ENCODE assay signal across 1 cellular context in genomic region chr2:180980185-180980942, GRCh38.
TF ChIP-seq lines count a peak whose summit lies in the region.

TSS of gene UBE2E3 (plus strand) at chr2:180980605. CDS start at chr2:180982043, 1,438 bp downstream.

TF ChIP-seq in HepG2, 621 proteins besides CTCF, POLR2A, EP300 and RAD21 (continued from another document and continues in another):
- TF ChIP-seq ZBTB4 (CRISPR knock-in tag; IDR thresholded peaks at IDR 0.05; ENCODE audit: borderline replicate concordance): no peak
- no peak for TF ChIP-seq ZNF724P (CRISPR knock-in tag; IDR thresholded peaks at IDR 0.05; ENCODE audit: borderline replicate concordance)
- TF ChIP-seq FLYWCH1 (CRISPR knock-in tag; IDR thresholded peaks at IDR 0.05): no peak
- TF ChIP-seq CREM (IDR thresholded peaks at IDR 0.05): no peak
- no peak for TF ChIP-seq CREM (CRISPR knock-in tag; IDR thresholded peaks at IDR 0.05)
- TF ChIP-seq NFE2L2 (IDR thresholded peaks at IDR 0.05; ENCODE audit: low read length): no peak
- TF ChIP-seq ZNF563 (CRISPR knock-in tag; IDR thresholded peaks at IDR 0.05): peak; percentile 79; the same call in 1 of the 2 replicates
- TF ChIP-seq ZSCAN12 (CRISPR knock-in tag; IDR thresholded peaks at IDR 0.05): no peak
- TF ChIP-seq ZNF3 (CRISPR knock-in tag; IDR thresholded peaks at IDR 0.05): no peak
- TF ChIP-seq ZNF772 (CRISPR knock-in tag; IDR thresholded peaks at IDR 0.05): no peak; the same call in 1 of the 2 replicates
- TF ChIP-seq GATAD1 (CRISPR knock-in tag; IDR thresholded peaks at IDR 0.05): no peak
- TF ChIP-seq CSRNP1 (CRISPR knock-in tag; IDR thresholded peaks at IDR 0.05): peak; percentile 48; the same call in 1 of the 2 replicates
- no peak; the same call in 1 of the 2 replicates for TF ChIP-seq ZMYM3 (CRISPR knock-in tag; IDR thresholded peaks at IDR 0.05)
- TF ChIP-seq, protein P1, sequence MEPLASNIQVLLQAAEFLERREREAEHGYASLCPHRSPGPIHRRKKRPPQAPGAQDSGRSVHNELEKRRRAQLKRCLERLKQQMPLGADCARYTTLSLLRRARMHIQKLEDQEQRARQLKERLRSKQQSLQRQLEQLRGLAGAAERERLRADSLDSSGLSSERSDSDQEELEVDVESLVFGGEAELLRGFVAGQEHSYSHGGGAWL (CRISPR knock-in tag; IDR thresholded peaks at IDR 0.05): no peak
- TF ChIP-seq ZNF878 (CRISPR knock-in tag; IDR thresholded peaks at IDR 0.05): no peak
- TF ChIP-seq ZNF367 (CRISPR knock-in tag; IDR thresholded peaks at IDR 0.05; ENCODE audit: borderline replicate concordance): peak; percentile 64; the same call in 1 of the 2 replicates
- no peak; the same call in 2 of the 3 replicates for TF ChIP-seq MXI1 (IDR thresholded peaks at IDR 0.05; ENCODE audit: borderline replicate concordance, low read depth, low read length)
- no peak for TF ChIP-seq ZEB1 (IDR thresholded peaks at IDR 0.05; ENCODE audit: insufficient replicate concordance, low read depth)
- TF ChIP-seq, protein P2, sequence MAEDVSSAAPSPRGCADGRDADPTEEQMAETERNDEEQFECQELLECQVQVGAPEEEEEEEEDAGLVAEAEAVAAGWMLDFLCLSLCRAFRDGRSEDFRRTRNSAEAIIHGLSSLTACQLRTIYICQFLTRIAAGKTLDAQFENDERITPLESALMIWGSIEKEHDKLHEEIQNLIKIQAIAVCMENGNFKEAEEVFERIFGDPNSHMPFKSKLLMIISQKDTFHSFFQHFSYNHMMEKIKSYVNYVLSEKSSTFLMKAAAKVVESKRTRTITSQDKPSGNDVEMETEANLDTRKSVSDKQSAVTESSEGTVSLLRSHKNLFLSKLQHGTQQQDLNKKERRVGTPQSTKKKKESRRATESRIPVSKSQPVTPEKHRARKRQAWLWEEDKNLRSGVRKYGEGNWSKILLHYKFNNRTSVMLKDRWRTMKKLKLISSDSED (CRISPR knock-in tag; IDR thresholded peaks at IDR 0.05): no peak
- TF ChIP-seq BCL3 (CRISPR knock-in tag; IDR thresholded peaks at IDR 0.05): peak; percentile 78; the same call in 1 of the 2 replicates
- no peak for TF ChIP-seq DNMT1 (CRISPR knock-in tag; IDR thresholded peaks at IDR 0.05)
- TF ChIP-seq, protein P3, sequence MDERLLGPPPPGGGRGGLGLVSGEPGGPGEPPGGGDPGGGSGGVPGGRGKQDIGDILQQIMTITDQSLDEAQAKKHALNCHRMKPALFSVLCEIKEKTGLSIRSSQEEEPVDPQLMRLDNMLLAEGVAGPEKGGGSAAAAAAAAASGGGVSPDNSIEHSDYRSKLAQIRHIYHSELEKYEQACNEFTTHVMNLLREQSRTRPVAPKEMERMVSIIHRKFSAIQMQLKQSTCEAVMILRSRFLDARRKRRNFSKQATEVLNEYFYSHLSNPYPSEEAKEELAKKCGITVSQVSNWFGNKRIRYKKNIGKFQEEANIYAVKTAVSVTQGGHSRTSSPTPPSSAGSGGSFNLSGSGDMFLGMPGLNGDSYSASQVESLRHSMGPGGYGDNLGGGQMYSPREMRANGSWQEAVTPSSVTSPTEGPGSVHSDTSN (CRISPR knock-in tag; IDR thresholded peaks at IDR 0.05): no peak
- 0 out of 2 replicates have a peak, but pooled peaks have one; percentile 61 for TF ChIP-seq ZNF230 (CRISPR knock-in tag; IDR thresholded peaks at IDR 0.05)
- TF ChIP-seq, protein P4, sequence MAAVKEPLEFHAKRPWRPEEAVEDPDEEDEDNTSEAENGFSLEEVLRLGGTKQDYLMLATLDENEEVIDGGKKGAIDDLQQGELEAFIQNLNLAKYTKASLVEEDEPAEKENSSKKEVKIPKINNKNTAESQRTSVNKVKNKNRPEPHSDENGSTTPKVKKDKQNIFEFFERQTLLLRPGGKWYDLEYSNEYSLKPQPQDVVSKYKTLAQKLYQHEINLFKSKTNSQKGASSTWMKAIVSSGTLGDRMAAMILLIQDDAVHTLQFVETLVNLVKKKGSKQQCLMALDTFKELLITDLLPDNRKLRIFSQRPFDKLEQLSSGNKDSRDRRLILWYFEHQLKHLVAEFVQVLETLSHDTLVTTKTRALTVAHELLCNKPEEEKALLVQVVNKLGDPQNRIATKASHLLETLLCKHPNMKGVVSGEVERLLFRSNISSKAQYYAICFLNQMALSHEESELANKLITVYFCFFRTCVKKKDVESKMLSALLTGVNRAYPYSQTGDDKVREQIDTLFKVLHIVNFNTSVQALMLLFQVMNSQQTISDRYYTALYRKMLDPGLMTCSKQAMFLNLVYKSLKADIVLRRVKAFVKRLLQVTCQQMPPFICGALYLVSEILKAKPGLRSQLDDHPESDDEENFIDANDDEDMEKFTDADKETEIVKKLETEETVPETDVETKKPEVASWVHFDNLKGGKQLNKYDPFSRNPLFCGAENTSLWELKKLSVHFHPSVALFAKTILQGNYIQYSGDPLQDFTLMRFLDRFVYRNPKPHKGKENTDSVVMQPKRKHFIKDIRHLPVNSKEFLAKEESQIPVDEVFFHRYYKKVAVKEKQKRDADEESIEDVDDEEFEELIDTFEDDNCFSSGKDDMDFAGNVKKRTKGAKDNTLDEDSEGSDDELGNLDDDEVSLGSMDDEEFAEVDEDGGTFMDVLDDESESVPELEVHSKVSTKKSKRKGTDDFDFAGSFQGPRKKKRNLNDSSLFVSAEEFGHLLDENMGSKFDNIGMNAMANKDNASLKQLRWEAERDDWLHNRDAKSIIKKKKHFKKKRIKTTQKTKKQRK (IDR thresholded peaks at IDR 0.05; ENCODE audit: low read length): no peak
- TF ChIP-seq FOXA3 (CRISPR knock-in tag; IDR thresholded peaks at IDR 0.05): 0 out of 2 replicates have a peak, but pooled peaks have one; percentile 10
- TF ChIP-seq NR2C2 (CRISPR knock-in tag; IDR thresholded peaks at IDR 0.05; ENCODE audit: borderline replicate concordance): no peak
- no peak for TF ChIP-seq ZNF501 (CRISPR knock-in tag; IDR thresholded peaks at IDR 0.05)
- TF ChIP-seq AKAP8 (CRISPR knock-in tag; IDR thresholded peaks at IDR 0.05): no peak
- TF ChIP-seq ZNF503 (CRISPR knock-in tag; IDR thresholded peaks at IDR 0.05): no peak
- peak; percentile 73 for TF ChIP-seq ZNF142 (CRISPR knock-in tag; IDR thresholded peaks at IDR 0.05)
- no peak for TF ChIP-seq ZNF816 (CRISPR knock-in tag; IDR thresholded peaks at IDR 0.05; ENCODE audit: borderline replicate concordance)
- TF ChIP-seq ZNF12 (CRISPR knock-in tag; IDR thresholded peaks at IDR 0.05): no peak
- TF ChIP-seq SRSF1 (optimal IDR thresholded peaks at IDR 0.05; ENCODE audit: low read depth, low read length): no peak
- TF ChIP-seq ZNF431 (CRISPR knock-in tag; IDR thresholded peaks at IDR 0.05; ENCODE audit: borderline replicate concordance, low read depth): peak; percentile 45; the same call in 1 of the 2 replicates
- peak; percentile 12 to 84; a peak in 2 of 4 replicates for TF ChIP-seq HMGXB4 (CRISPR knock-in tag; IDR thresholded peaks at IDR 0.05; ENCODE audit: borderline replicate concordance in 1 of 2, low read depth in 1 of 2)
- TF ChIP-seq ZFP62 (CRISPR knock-in tag; IDR thresholded peaks at IDR 0.05): no peak
- TF ChIP-seq SOX5 (CRISPR knock-in tag; IDR thresholded peaks at IDR 0.05; ENCODE audit: borderline replicate concordance): no peak
